In genomic region chr13:51921790-51922740, GRCh38 we compare ENCODE assay signal across 19 cellular contexts.
DNase-seq lines count a peak whose midpoint lies in the region; ATAC-seq and TF ChIP-seq lines count a peak whose summit lies in the region.
"Had no signal": no experiment of that assay in that cellular context is flagged by ENCODE, and none has a peak within 500 bp of the region (broad histone marks: within the 10 kb centered on the region; RNA-seq: fewer than 3 reads in every experiment).

No MANE protein-coding gene starts in this region.

- 82% methylated on average over 14 of the region's 14 CpGs for WGBS in smooth muscle cell (ENCODE audit: low lambda C conversion rate)

- no peaks in the 10 kb centered on the region for H3K36me3 ChIP-seq in smooth muscle cell (ENCODE audit: low read depth)
- H3K36me3 ChIP-seq: BE2C, esophagus squamous epithelium, SJSA1 had no signal

- intact Hi-C loops in posterior vena cava (cut with DNase I), result no loop called here

- no peaks in the 10 kb centered on the region for H3F3A ChIP-seq in smooth muscle cell (ENCODE audit: low read depth)

- H3K9ac ChIP-seq in smooth muscle cell (ENCODE audit: low read depth), result no peak overlapping the region

- H3K27ac ChIP-seq in smooth muscle cell (ENCODE audit: low read depth), result no peak overlapping the region
- H3K27ac ChIP-seq: 22Rv1, esophagus squamous epithelium, psoas muscle, SJSA1 had no signal

- no peak for TF ChIP-seq CTCF in choroid plexus epithelial cell (conservative IDR thresholded peaks at IDR 0.05; ENCODE audit: low read depth, low read length)
- TF ChIP-seq CTCF in smooth muscle cell (IDR thresholded peaks at IDR 0.05; ENCODE audit: borderline replicate concordance, insufficient read depth, poor library complexity, severe bottlenecking), result no peak

- H3K4me2 ChIP-seq in smooth muscle cell, result no peak overlapping the region

- H3K27me3 ChIP-seq in smooth muscle cell (ENCODE audit: low read depth), result no peaks in the 10 kb centered on the region
- H3K27me3 ChIP-seq: BE2C, esophagus squamous epithelium, SJSA1 had no signal

- no peaks in the 10 kb centered on the region for H4K20me1 ChIP-seq in smooth muscle cell (ENCODE audit: low read depth)

- H3K4me1 ChIP-seq in smooth muscle cell (ENCODE audit: low read depth), result no peaks in the 10 kb centered on the region
- H3K4me1 ChIP-seq: BE2C, esophagus squamous epithelium, psoas muscle, SJSA1 had no signal

- no peak overlapping the region for H2AFZ ChIP-seq in smooth muscle cell (ENCODE audit: low read depth)

- H3K4me3 ChIP-seq in choroid plexus epithelial cell (ENCODE audit: low read depth, low read length) (no peak overlapping the region), smooth muscle cell (no peak overlapping the region)
- H3K4me3 ChIP-seq: esophagus squamous epithelium, psoas muscle, SJSA1 had no signal

- no peak for ATAC-seq in GM21825 (IDR thresholded peaks at IDR 0.05; ENCODE audit: unreplicated experiment)
- ATAC-seq: natural killer cell; psoas muscle; stimulated activated effector memory CD8-positive, alpha-beta T cell treated with anti-CD3 and anti-CD28 coated beads, Interleukin-12 subunit alpha, Interleukin-12 subunit beta, amount 100 ng/mL, for 72 hours had no signal

- peak; percentile 68 for DNase-seq in DMS53 (lab: John Stamatoyannopoulos, UW)
- DNase-seq in DMS53 treated with DMSO at 0.1 percent for 48 hours (lab: John Stamatoyannopoulos, UW; ENCODE audit: unreplicated experiment), result no peak
- DNase-seq in NCI-H187 treated with DMSO at 0.1 percent for 48 hours (lab: John Stamatoyannopoulos, UW), result peak; percentile 58
- peak; percentile 31 for DNase-seq in choroid plexus epithelial cell (ENCODE audit: low read depth)
- DNase-seq in posterior vena cava (ENCODE audit: low spot score), result peak; percentile 22
- DNase-seq in NCI-H128 (lab: John Stamatoyannopoulos, UW; ENCODE audit: unreplicated experiment), result no peak
- DNase-seq in smooth muscle cell (lab: John Stamatoyannopoulos, UW; ENCODE audit: unreplicated experiment), result no peak
- DNase-seq: activated CD4-positive, alpha-beta T cell treated with anti-CD3 and anti-CD28 coated beads, Interleukin-2, amount 50 U/mL, for 48 hours; BE2C; DMS153; esophagus squamous epithelium; natural killer cell; NCI-H1694; NCI-H510A; psoas muscle had no signal

- H3K79me2 ChIP-seq in smooth muscle cell (ENCODE audit: low read depth), result no peaks in the 10 kb centered on the region

- no peaks in the 10 kb centered on the region for H3K9me3 ChIP-seq in smooth muscle cell (replicated peaks; ENCODE audit: low read depth)
- H3K9me3 ChIP-seq: BE2C, esophagus squamous epithelium, psoas muscle, SJSA1 had no signal

Comparison
In these comparisons a context has a peak if more than half of its experiments do, and no peak if none do; other contexts are left out.
1. DNase-seq: peak in DMS53 (single experiment), NCI-H187 treated with DMSO at 0.1 percent for 48 hours (single experiment), choroid plexus epithelial cell (single experiment) and posterior vena cava (single experiment); none in DMS53 treated with DMSO at 0.1 percent for 48 hours (single experiment), NCI-H128 (single experiment) and smooth muscle cell (single experiment).